ENCODE assay signal across 26 cellular contexts in the genomic region with DNA sequence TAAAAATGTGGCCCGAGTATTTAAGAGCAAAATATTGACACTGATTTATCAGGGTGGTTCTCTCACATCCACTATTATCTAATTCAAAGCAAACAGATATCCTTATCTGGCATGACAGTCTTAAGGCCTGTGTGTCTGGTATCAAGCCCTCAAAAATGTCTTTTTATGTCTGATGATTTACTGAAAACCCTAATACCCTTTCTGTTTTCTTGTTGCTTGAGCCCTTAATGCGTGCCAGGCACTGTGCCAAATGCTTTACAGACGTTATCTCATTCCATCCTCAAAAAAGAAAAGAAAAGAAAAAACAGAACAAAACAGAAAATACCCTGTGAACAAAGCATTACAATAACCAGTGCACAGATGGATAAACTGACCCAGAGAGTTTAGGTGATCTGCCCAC. TPM values are rescaled to one million over a fixed set of nuclear protein-coding genes. Genes with fewer than 3 reads are reported as not detected.
"Had no signal": no experiment of that assay in that cellular context is flagged by ENCODE, and none has a peak within 500 bp of the region (broad histone marks: within the 10 kb centered on the region; RNA-seq: fewer than 3 reads in every experiment).

No MANE protein-coding gene starts in this region.

- H3K4me3 ChIP-seq: gastrocnemius medialis, heart left ventricle, left lung, psoas muscle, thyroid gland had no signal

- H3K9me3 Mint-ChIP-seq: activated CD4-positive, alpha-beta memory T cell treated with anti-CD3 and anti-CD28 coated beads for 36 hours; activated naive CD8-positive, alpha-beta T cell treated with anti-CD3 and anti-CD28 coated beads for 36 hours; activated T-helper 1 cell treated with anti-CD3 and anti-CD28 coated beads, Interleukin-12 subunit alpha, Interleukin-12 subunit beta, Interleukin-2, Interleukin-4 antibody, amounts not matched to agents 30 ng/mL and 10 ng/mL and 1 ng/mL, durations not matched to agents 14 hours and 24 hours and 36 hours; endodermal cell had no signal

- H3K9me3 ChIP-seq: gastrocnemius medialis, heart left ventricle, left lung, psoas muscle, thyroid gland had no signal

- H3K27ac ChIP-seq: gastrocnemius medialis, heart left ventricle, left lung, psoas muscle, thyroid gland had no signal

- H3K27me3 ChIP-seq: gastrocnemius medialis, left lung, thyroid gland had no signal

- H3K4me1 ChIP-seq: gastrocnemius medialis, psoas muscle had no signal

- H3K4me3 Mint-ChIP-seq: activated CD4-positive, alpha-beta memory T cell treated with anti-CD3 and anti-CD28 coated beads for 36 hours; activated naive CD8-positive, alpha-beta T cell treated with anti-CD3 and anti-CD28 coated beads for 36 hours; activated T-helper 1 cell treated with anti-CD3 and anti-CD28 coated beads, Interleukin-12 subunit alpha, Interleukin-12 subunit beta, Interleukin-2, Interleukin-4 antibody, amounts not matched to agents 30 ng/mL and 10 ng/mL and 1 ng/mL, durations not matched to agents 14 hours and 24 hours and 36 hours; endodermal cell; stimulated activated naive B cell treated with anti-CD40 and anti-IgM and Interleukin-4, amounts not matched to agents 10 μg/mL and 1 μg/mL and 100 μg/mL, for 72 hours; WTC11 had no signal

- DNase-seq: activated CD4-positive, alpha-beta memory T cell treated with anti-CD3 and anti-CD28 coated beads for 36 hours; activated CD4-positive, alpha-beta T cell treated with anti-CD3 and anti-CD28 coated beads for 4 hours; activated naive CD8-positive, alpha-beta T cell treated with anti-CD3 and anti-CD28 coated beads for 36 hours; activated T-cell treated with anti-CD3 and anti-CD28 coated beads for 4 hours; amygdala; caudate nucleus; endodermal cell; gastrocnemius medialis; heart left ventricle; left lung; psoas muscle; small intestine; stimulated activated CD4-positive, alpha-beta T cell treated with anti-CD3 and anti-CD28 coated beads, Interleukin-4, amount 100 ng/mL, for 4 hours; stimulated activated naive B cell treated with anti-CD40 and anti-IgM and Interleukin-4, amounts not matched to agents 10 μg/mL and 1 μg/mL and 100 μg/mL, for 72 hours; SW 1271; T-helper 2 cell; thyroid gland had no signal

- H3K36me3 ChIP-seq: gastrocnemius medialis, heart left ventricle, thyroid gland had no signal

- H3K27ac Mint-ChIP-seq: activated CD4-positive, alpha-beta memory T cell treated with anti-CD3 and anti-CD28 coated beads for 36 hours; activated naive CD8-positive, alpha-beta T cell treated with anti-CD3 and anti-CD28 coated beads for 36 hours; activated T-helper 1 cell treated with anti-CD3 and anti-CD28 coated beads, Interleukin-12 subunit alpha, Interleukin-12 subunit beta, Interleukin-2, Interleukin-4 antibody, amounts not matched to agents 30 ng/mL and 10 ng/mL and 1 ng/mL, durations not matched to agents 14 hours and 24 hours and 36 hours; endodermal cell; stimulated activated naive B cell treated with anti-CD40 and anti-IgM and Interleukin-4, amounts not matched to agents 10 μg/mL and 1 μg/mL and 100 μg/mL, for 72 hours; WTC11 had no signal

- FAIRE-seq: colon, small intestine had no signal

- H3K36me3 Mint-ChIP-seq: activated CD4-positive, alpha-beta memory T cell treated with anti-CD3 and anti-CD28 coated beads for 36 hours had no signal

RNA-seq across cellular contexts. Expression of a gene that starts 15.7 kb away (rescaled TPM):
- total RNA-seq: activated CD4-positive, alpha-beta memory T cell treated with anti-CD3 and anti-CD28 coated beads for 36 hours; activated naive CD8-positive, alpha-beta T cell treated with anti-CD3 and anti-CD28 coated beads for 36 hours; activated T-helper 1 cell treated with anti-CD3 and anti-CD28 coated beads, Interleukin-12 subunit alpha, Interleukin-12 subunit beta, Interleukin-2, Interleukin-4 antibody, amounts not matched to agents 30 ng/mL and 10 ng/mL and 1 ng/mL, durations not matched to agents 14 hours and 24 hours and 36 hours; endodermal cell; epithelial cell of proximal tubule; gastrocnemius medialis; kidney epithelial cell; lung microvascular endothelial cell; myocyte; osteocyte; urinary bladder; WTC11 had no signal
- polyA plus RNA-seq: heart left ventricle had no signal

RNA-seq across cellular contexts. Expression of a gene that starts 40.2 kb away (rescaled TPM):
- total RNA-seq: endodermal cell, epithelial cell of proximal tubule, lung microvascular endothelial cell, osteocyte, WTC11 had no signal
